ENCODE assay signal across 23 cellular contexts in genomic region chr20:19368351-19368750, GRCh38.
DNase-seq lines count a peak whose midpoint lies in the region; ATAC-seq and TF ChIP-seq lines count a peak whose summit lies in the region.
"Had no signal": no experiment of that assay in that cellular context is flagged by ENCODE, and none has a peak within 500 bp of the region (broad histone marks: within the 10 kb centered on the region; RNA-seq: fewer than 3 reads in every experiment).

No MANE protein-coding gene starts in this region.

- H3K27me3 ChIP-seq in CD4-positive, alpha-beta T cell (ENCODE audit: control insufficient read depth, insufficient read depth, low read length): no peaks in the 10 kb centered on the region
- H3K27me3 ChIP-seq: BE2C had no signal

- TF ChIP-seq CTCF in CD4-positive, alpha-beta T cell (IDR thresholded peaks at IDR 0.05): no peak

- intact Hi-C loops in CD4-positive, alpha-beta T cell (cut with DNase I, micrococcal nuclease): no loop called here

- H3K27ac Mint-ChIP-seq in CD4-positive, alpha-beta T cell: no peak overlapping the region
- H3K27ac Mint-ChIP-seq: GM23338 had no signal

- DNase-seq in NCI-H446 (lab: John Stamatoyannopoulos, UW) (peak; percentile 22 to 72), cerebellum (ENCODE audit: low spot score) (peak; percentile 8), medulla oblongata (ENCODE audit: extremely low spot score) (peak; percentile 40), putamen (ENCODE audit: low spot score) (peak; percentile 24), NCI-H524 treated with DMSO at 0.1 percent for 48 hours (lab: John Stamatoyannopoulos, UW) (no peak)
- no peak for DNase-seq in CD4-positive, alpha-beta T cell
- DNase-seq: BE2C, COR-L47, DND-41, HCEC 1CT, IMR-90, NCI-H1092 treated with DMSO at 0.1 percent for 48 hours, NCI-H1436 treated with DMSO at 0.1 percent for 48 hours, NCI-H1930, NCI-H524, NCI-H82, SIG-M5, SK-N-SH had no signal

- no peak overlapping the region for H3K27ac ChIP-seq in CD4-positive, alpha-beta T cell (ENCODE audit: low read depth, low read length)
- H3K27ac ChIP-seq: A549, KMS-11 had no signal

- H3K27me3 Mint-ChIP-seq in CD4-positive, alpha-beta T cell: no peaks in the 10 kb centered on the region

- H3K4me3 Mint-ChIP-seq in CD4-positive, alpha-beta T cell: no peak overlapping the region
- H3K4me3 Mint-ChIP-seq: GM23338 had no signal

- no peaks in the 10 kb centered on the region for H3K36me3 Mint-ChIP-seq in CD4-positive, alpha-beta T cell (ENCODE audit: low read depth)

- CTCF ChIA-PET in CD4-positive, alpha-beta T cell (lab: Charles Lee): no interaction called here

- H3K9me3 Mint-ChIP-seq in CD4-positive, alpha-beta T cell: no peaks in the 10 kb centered on the region
- H3K9me3 Mint-ChIP-seq: GM23338 had no signal

- H3K4me1 Mint-ChIP-seq in CD4-positive, alpha-beta T cell (ENCODE audit: low read depth): no peaks in the 10 kb centered on the region

- no peak for ATAC-seq in HG02885 (IDR thresholded peaks at IDR 0.05; ENCODE audit: poor library complexity, unreplicated experiment)
- no peak for ATAC-seq in CD4-positive, alpha-beta T cell (ENCODE audit: poor library complexity)
- ATAC-seq: A549, GM23338, Panc1 had no signal

- no peaks in the 10 kb centered on the region for H3K9me3 ChIP-seq in CD4-positive, alpha-beta T cell (ENCODE audit: control insufficient read depth, low read length)
- H3K9me3 ChIP-seq: A549, BE2C, SK-N-SH had no signal

- POLR2A ChIA-PET in CD4-positive, alpha-beta T cell (lab: Charles Lee): no interaction called here

Comparison
In these comparisons a context has a peak if more than half of its experiments do, and no peak if none do; other contexts are left out.
1. DNase-seq: peak in NCI-H446 (2 of 2), cerebellum (single experiment), medulla oblongata (single experiment) and putamen (single experiment); none in NCI-H524 treated with DMSO at 0.1 percent for 48 hours (single experiment) and CD4-positive, alpha-beta T cell (0 of 10).